Comparison of ENCODE assay signal across 8 cellular contexts in genomic region chr1:26788515-26788785, GRCh38. TPM values are rescaled to one million over a fixed set of nuclear protein-coding genes. Genes with fewer than 3 reads are reported as not detected.
DNase-seq lines count a peak whose midpoint lies in the region; ATAC-seq and TF ChIP-seq lines count a peak whose summit lies in the region.

No MANE protein-coding gene starts in this region.

- ATAC-seq in HG02970 (IDR thresholded peaks at IDR 0.05; ENCODE audit: low FRiP score, unreplicated experiment) (no peak), GM21723 (IDR thresholded peaks at IDR 0.05; ENCODE audit: unreplicated experiment) (no peak), HG03442 (IDR thresholded peaks at IDR 0.05; ENCODE audit: unreplicated experiment) (no peak)

- no peaks in the 10 kb centered on the region for H3K79me2 ChIP-seq in parathyroid adenoma

- peak; percentile 43 for DNase-seq in DMS153 (lab: John Stamatoyannopoulos, UW)
- no peak for DNase-seq in RWPE1 (ENCODE audit: low spot score)
- no peak for DNase-seq in epithelial cell of proximal tubule (ENCODE audit: low read depth)
- DNase-seq in KG1 (lab: John Stamatoyannopoulos, UW), result no peak

- peak overlapping the region; percentile 80 for H3K4me3 ChIP-seq in epithelial cell of proximal tubule (ENCODE audit: low read depth, low read length)
- H3K4me3 ChIP-seq in parathyroid adenoma (ENCODE audit: low read depth, low read length), result peak overlapping the region; percentile 82

- H3K4me2 ChIP-seq in parathyroid adenoma (ENCODE audit: low read length), result peak overlapping the region; percentile 79

- no peak for TF ChIP-seq CTCF in RWPE1 (conservative IDR thresholded peaks at IDR 0.05; ENCODE audit: low read depth)
- TF ChIP-seq CTCF in epithelial cell of proximal tubule (conservative IDR thresholded peaks at IDR 0.05; ENCODE audit: low read depth, low read length), result no peak
- no peak for TF ChIP-seq CTCF in parathyroid adenoma (IDR thresholded peaks at IDR 0.05)

- CTCF ChIA-PET in RWPE1 (lab: Yijun Ruan, JAX), result interaction anchor here (0.6 to 5.2 kb wide), 20 partner anchors 13 to 946 kb away, joined by 3 to 96 read pairs (median 3); no protein-coding TSS in a partner anchor

- no peaks in the 10 kb centered on the region for H3K36me3 ChIP-seq in parathyroid adenoma (ENCODE audit: control insufficient read depth, insufficient read depth, low read length)

- H3K27ac ChIP-seq in RWPE1, result peak overlapping the region; percentile 98
- peak overlapping the region; percentile 98 for H3K27ac ChIP-seq in parathyroid adenoma

- no peaks in the 10 kb centered on the region for H3K27me3 ChIP-seq in parathyroid adenoma (ENCODE audit: control insufficient read depth, insufficient read depth, low read length)

- H3K4me1 ChIP-seq in parathyroid adenoma, result peaks cover 19% of the 10 kb centered on the region

- H3K9ac ChIP-seq in parathyroid adenoma, result peak overlapping the region; percentile 89

- H3K9me3 ChIP-seq in parathyroid adenoma (ENCODE audit: control insufficient read depth, low read length), result no peaks in the 10 kb centered on the region

- H2AFZ ChIP-seq in parathyroid adenoma, result peak overlapping the region; percentile 78

- POLR2A ChIA-PET in RWPE1 (lab: Yijun Ruan, JAX; ENCODE audit: low non-redundant PET), result interaction anchor here (1.0 to 1.6 kb wide), 2 partner anchors 10 to 95 kb away, joined by 4 to 5 read pairs; no protein-coding TSS in a partner anchor

RNA-seq across cellular contexts. Expression of gene PIGV, which starts 0.7 kb away (rescaled TPM):
- 10.7 and 12.6 TPM in 2 replicates for total RNA-seq in epithelial cell of proximal tubule

RNA-seq across cellular contexts. Expression of gene ZDHHC18, which starts 38.0 kb away (rescaled TPM):
- 34.2 and 53.3 TPM in 2 replicates for total RNA-seq in epithelial cell of proximal tubule
